In genomic region chr6:34414999-34415858, GRCh38 we compare ENCODE assay signal across 8 cellular contexts. TPM values are rescaled to one million over a fixed set of nuclear protein-coding genes. Genes with fewer than 3 reads are reported as not detected.
DNase-seq lines count a peak whose midpoint lies in the region; ATAC-seq, FAIRE-seq and TF ChIP-seq lines count a peak whose summit lies in the region.

No MANE protein-coding gene starts in this region.

- H3K27ac Mint-ChIP-seq in activated T-helper 17 cell treated with anti-CD3 and anti-CD28 coated beads, Interleukin-2, amount 50 U/mL, for 72 hours: peak overlapping the region; percentile 17

- H3K4me1 Mint-ChIP-seq in activated T-helper 17 cell treated with anti-CD3 and anti-CD28 coated beads, Interleukin-2, amount 50 U/mL, for 72 hours: peaks cover 5% of the 10 kb centered on the region

- in situ Hi-C loops in GM13977 (cut with MboI; ENCODE audit: low pct_unique_long_range_greater_than_20kb, low sequenced_read_pairs, unreplicated experiment): loop anchor here (10.0 kb wide), 1 partner anchor 160 kb away; no protein-coding TSS in a partner anchor

- peak; percentile 51 for ATAC-seq in activated T-helper 17 cell treated with anti-CD3 and anti-CD28 coated beads, Interleukin-2, amount 50 U/mL, for 72 hours (replicated peaks)
- no peak for ATAC-seq in HG03457 (IDR thresholded peaks at IDR 0.05; ENCODE audit: unreplicated experiment)

- TF ChIP-seq CTCF in GM13977 (IDR thresholded peaks at IDR 0.05; ENCODE audit: extremely low read depth, insufficient read depth, missing control alignments) (peak; percentile 33), fibroblast of villous mesenchyme (IDR thresholded peaks at IDR 0.05; ENCODE audit: insufficient read depth, low read depth, low read length) (peak; percentile 69)

- H3K4me3 ChIP-seq in fibroblast of villous mesenchyme (ENCODE audit: low read depth, low read length): no peak overlapping the region

- H3K36me3 Mint-ChIP-seq in activated T-helper 17 cell treated with anti-CD3 and anti-CD28 coated beads, Interleukin-2, amount 50 U/mL, for 72 hours (ENCODE audit: low read depth): peaks cover 77% of the 10 kb centered on the region

- no peak for FAIRE-seq in GM12891 (lab: Jason Lieb, UNC)

- H3K4me3 Mint-ChIP-seq in activated T-helper 17 cell treated with anti-CD3 and anti-CD28 coated beads, Interleukin-2, amount 50 U/mL, for 72 hours: no peak overlapping the region

- TF ChIP-seq POLR2A in GM12891 (IDR thresholded peaks at IDR 0.05; ENCODE audit: low read depth, low read length): no peak

- no peaks in the 10 kb centered on the region for H3K27me3 Mint-ChIP-seq in activated T-helper 17 cell treated with anti-CD3 and anti-CD28 coated beads, Interleukin-2, amount 50 U/mL, for 72 hours

- DNase-seq in AG20443 (ENCODE audit: low spot score): peak; percentile 74
- peak; percentile 40 for DNase-seq in GM13977 (ENCODE audit: low spot score)
- DNase-seq in NOMO-1 treated with DMSO at 0.1 percent for 48 hours (lab: John Stamatoyannopoulos, UW; ENCODE audit: unreplicated experiment): peak; percentile 88
- DNase-seq in fibroblast of villous mesenchyme (ENCODE audit: low read depth): peak; percentile 83
- DNase-seq in nucleus accumbens (lab: John Stamatoyannopoulos, UW): peak in 45 of 56 donors; percentile 2 to 79 (median 42)
- DNase-seq in GM12891 (ENCODE audit: insufficient read length, low spot score): no peak

- no peaks in the 10 kb centered on the region for H3K9me3 Mint-ChIP-seq in activated T-helper 17 cell treated with anti-CD3 and anti-CD28 coated beads, Interleukin-2, amount 50 U/mL, for 72 hours

TF ChIP-seq in GM12891, 5 proteins besides CTCF, POLR2A, EP300 and RAD21:
- TF ChIP-seq PAX5 (IDR thresholded peaks at IDR 0.05; ENCODE audit: insufficient read depth, low read length, severe bottlenecking) (no peak), TAF1 (IDR thresholded peaks at IDR 0.05; ENCODE audit: low read depth, low read length) (no peak), POU2F2 (IDR thresholded peaks at IDR 0.05; ENCODE audit: low read depth, low read length) (no peak), SPI1 (IDR thresholded peaks at IDR 0.05; ENCODE audit: low read depth, low read length) (no peak), POLR2AphosphoS5 (IDR thresholded peaks at IDR 0.05; ENCODE audit: low read depth, low read length) (no peak)

RNA-seq across cellular contexts. Expression of gene RPS10, which starts 10.6 kb away (rescaled TPM):
- 1,000 to 10,000 TPM; 2,080 to 2,467 TPM for total RNA-seq in activated T-helper 17 cell treated with anti-CD3 and anti-CD28 coated beads, Interleukin-2, amount 50 U/mL, for 72 hours
- total RNA-seq in fibroblast of villous mesenchyme: 1,680 and 1,946 TPM in 2 replicates
- 4,277 TPM for polyA plus RNA-seq in GM12891 (2012; ENCODE audit: low read depth, missing spikeins)

RNA-seq across cellular contexts. Expression of gene NUDT3, which starts 22.8 kb away (rescaled TPM):
- 10 to 100 TPM in 1 of 2 donors, 1 to 10 TPM in 1; 7.9 to 12.8 TPM for total RNA-seq in activated T-helper 17 cell treated with anti-CD3 and anti-CD28 coated beads, Interleukin-2, amount 50 U/mL, for 72 hours
- 31.1 and 34.5 TPM in 2 replicates for total RNA-seq in fibroblast of villous mesenchyme
- polyA plus RNA-seq in GM12891 (2012; ENCODE audit: low read depth, missing spikeins): 4.7 TPM

RNA-seq across cellular contexts. Expression of gene PACSIN1, which starts 50.6 kb away (rescaled TPM):
- total RNA-seq in activated T-helper 17 cell treated with anti-CD3 and anti-CD28 coated beads, Interleukin-2, amount 50 U/mL, for 72 hours: under 1 TPM in 1 of 2 donors, not detected in 1; 0.09 TPM
- total RNA-seq in fibroblast of villous mesenchyme: under 0.01 TPM in 2 replicates
- polyA plus RNA-seq in GM12891 (2012; ENCODE audit: low read depth, missing spikeins): 0.18 TPM
